32 cellular contexts compared by ENCODE assay signal in the genomic region with DNA sequence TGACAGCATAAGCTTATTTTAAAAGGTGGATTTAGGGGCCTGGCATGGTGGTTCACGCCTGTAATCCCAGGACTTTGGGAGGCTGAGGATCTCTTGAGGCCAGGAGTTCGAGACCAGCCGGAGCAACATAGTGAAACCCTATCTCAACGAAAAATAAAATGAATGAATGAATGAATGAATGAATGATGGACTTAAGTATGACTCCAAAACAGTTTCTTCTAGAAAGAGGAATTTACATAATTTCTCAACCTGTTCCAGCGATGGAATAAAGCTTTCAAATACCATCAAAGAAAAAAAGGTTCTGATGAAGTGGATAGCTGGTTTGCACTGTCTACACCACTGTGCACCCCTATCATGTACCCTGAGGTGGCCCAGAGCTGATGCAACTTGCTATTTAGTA.
"Had no signal": no experiment of that assay in that cellular context is flagged by ENCODE, and none has a peak within 500 bp of the region (broad histone marks: within the 10 kb centered on the region; RNA-seq: fewer than 3 reads in every experiment).

No MANE protein-coding gene starts in this region.

- H3K36me3 ChIP-seq: cardiac muscle cell, WERI-Rb-1 had no signal

- DNase-seq: activated CD4-positive, alpha-beta memory T cell treated with anti-CD3 and anti-CD28 coated beads, Interleukin-2, amount 10 ng/mL, durations not matched to agents 7 days and 5 days; activated CD4-positive, alpha-beta T cell treated with anti-CD3 and anti-CD28 coated beads for 1 hour; activated CD4-positive, alpha-beta T cell treated with anti-CD3 and anti-CD28 coated beads for 36 hours; activated CD4-positive, alpha-beta T cell treated with anti-CD3 and anti-CD28 coated beads for 48 hours; activated CD4-positive, alpha-beta T cell treated with anti-CD3 and anti-CD28 coated beads, Interleukin-2, amount 10 ng/mL, durations not matched to agents 7 days and 5 days; activated CD4-positive, alpha-beta T cell treated with anti-CD3 and anti-CD28 coated beads, Interleukin-2, amount 50 U/mL, for 48 hours; activated CD4-positive, CD25-positive, alpha-beta regulatory T cell; activated CD8-positive, alpha-beta memory T cell treated with anti-CD3 and anti-CD28 coated beads for 24 hours; activated CD8-positive, alpha-beta memory T cell treated with anti-CD3 and anti-CD28 coated beads, Interleukin-2, amount 10 ng/mL, durations not matched to agents 7 days and 5 days; activated CD8-positive, alpha-beta memory T cell treated with anti-CD3 and anti-CD28 coated beads, Interleukin-2, amount 50 U/mL, for 48 hours; activated CD8-positive, alpha-beta T cell treated with anti-CD3 and anti-CD28 coated beads, Interleukin-2, amount 10 ng/mL, durations not matched to agents 7 days and 5 days; activated effector memory CD4-positive, alpha-beta T cell treated with Interleukin-2 at 50 U/mL for 16 hours; activated gamma-delta T cell; activated naive CD4-positive, alpha-beta T cell treated with anti-CD3 and anti-CD28 coated beads, Interleukin-2, amount 10 ng/mL, durations not matched to agents 7 days and 5 days; activated naive CD4-positive, alpha-beta T cell treated with Interleukin-2 at 50 U/mL for 16 hours; activated naive CD8-positive, alpha-beta T cell treated with anti-CD3 and anti-CD28 coated beads, Interleukin-2, amount 10 ng/mL, durations not matched to agents 7 days and 5 days; activated naive CD8-positive, alpha-beta T cell treated with anti-CD3 and anti-CD28 coated beads, Interleukin-2, amount 50 U/mL, for 24 hours; activated T-cell treated with anti-CD3 and anti-CD28 coated beads, Interleukin-2, amount 50 U/mL, for 24 hours; activated T-cell treated with anti-CD3 and anti-CD28 coated beads, Interleukin-2, amount 50 U/mL, for 48 hours; amygdala; anterior cingulate cortex; caudate nucleus; cerebellar nuclear complex; T-helper 2 cell; T-helper 9 cell; WERI-Rb-1 had no signal

- H3K9me3 ChIP-seq: ascending aorta had no signal

- FAIRE-seq: bronchial epithelial cell, TTC549 had no signal

- ATAC-seq: activated CD4-positive, alpha-beta T cell treated with anti-CD3 and anti-CD28 coated beads for 36 hours; activated CD4-positive, CD25-positive, alpha-beta regulatory T cell treated with anti-CD3 and anti-CD28 coated beads, Interleukin-2, amount 50 U/mL, for 24 hours; activated CD8-positive, alpha-beta memory T cell treated with anti-CD3 and anti-CD28 coated beads, Interleukin-2, amount 10 ng/mL, durations not matched to agents 7 days and 5 days; activated CD8-positive, alpha-beta T cell treated with anti-CD3 and anti-CD28 coated beads, Interleukin-2, amount 10 ng/mL, durations not matched to agents 7 days and 5 days; activated naive CD8-positive, alpha-beta T cell treated with anti-CD3 and anti-CD28 coated beads, Interleukin-2, amount 50 U/mL, for 24 hours; WTC11 had no signal

- H3K4me1 ChIP-seq: ascending aorta had no signal

- H3K4me3 ChIP-seq: ascending aorta, cardiac muscle cell had no signal

- H3K27ac ChIP-seq: ascending aorta, cardiac muscle cell, WERI-Rb-1 had no signal

- H3K27me3 ChIP-seq: ascending aorta, cardiac muscle cell had no signal
